Comparison of ENCODE assay signal across 9 cellular contexts in genomic region chr13:30429721-30430694, GRCh38. TPM values are rescaled to one million over a fixed set of nuclear protein-coding genes. Genes with fewer than 3 reads are reported as not detected.
A peak's percentile ranks its signal among the peaks of the same experiment; 100 is the strongest.
DNase-seq lines count a peak whose midpoint lies in the region; ATAC-seq and TF ChIP-seq lines count a peak whose summit lies in the region.
"Had no signal": no experiment of that assay in that cellular context is flagged by ENCODE, and none has a peak within 500 bp of the region (broad histone marks: within the 10 kb centered on the region; RNA-seq: fewer than 3 reads in every experiment).

No MANE protein-coding gene starts in this region.

- H3K27ac Mint-ChIP-seq in activated CD8-positive, alpha-beta T cell treated with anti-CD3 and anti-CD28 coated beads, Interleukin-2, amount 10 ng/mL, durations not matched to agents 7 days and 5 days = no peak overlapping the region

- peak; percentile 55 for ATAC-seq in GM19035 (IDR thresholded peaks at IDR 0.05; ENCODE audit: unreplicated experiment)
- ATAC-seq in HG03442 (IDR thresholded peaks at IDR 0.05; ENCODE audit: unreplicated experiment) = peak; percentile 81
- peak; percentile 62 for ATAC-seq in activated CD8-positive, alpha-beta T cell treated with anti-CD3 and anti-CD28 coated beads, Interleukin-2, amount 10 ng/mL, durations not matched to agents 7 days and 5 days

- TF ChIP-seq CTCF in BJ (IDR thresholded peaks at IDR 0.05; ENCODE audit: insufficient read depth, low read depth, low read length) = no peak

- no peaks in the 10 kb centered on the region for H3K9me3 Mint-ChIP-seq in activated CD8-positive, alpha-beta T cell treated with anti-CD3 and anti-CD28 coated beads, Interleukin-2, amount 10 ng/mL, durations not matched to agents 7 days and 5 days (ENCODE audit: insufficient read depth)

- no peak overlapping the region for H3K4me3 Mint-ChIP-seq in activated CD8-positive, alpha-beta T cell treated with anti-CD3 and anti-CD28 coated beads, Interleukin-2, amount 10 ng/mL, durations not matched to agents 7 days and 5 days

- no peaks in the 10 kb centered on the region for H3K36me3 ChIP-seq in BJ (ENCODE audit: control insufficient read depth, insufficient read depth, low read length)
- H3K36me3 ChIP-seq: heart left ventricle had no signal

- CTCF ChIA-PET in BJ (lab: Yijun Ruan, JAX) (interaction anchor here (1.9 kb wide), 2 partner anchors 35 to 298 kb away, joined by 5 read pairs; no protein-coding TSS in a partner anchor), HEK293T (lab: Yijun Ruan, JAX) (no interaction called here)
- CTCF ChIA-PET in activated CD8-positive, alpha-beta T cell treated with anti-CD3 and anti-CD28 coated beads, Interleukin-2, amount 10 ng/mL, durations not matched to agents 7 days and 5 days (lab: Charles Lee) = interaction anchor here (0.7 to 3.0 kb wide), 4 partner anchors 56 to 315 kb away, joined by 3 to 10 read pairs (median 4); no protein-coding TSS in a partner anchor

- POLR2A ChIA-PET in BJ (lab: Charles Lee) = interaction anchor here (0.7 kb wide), 1 partner anchor 11 kb away, joined by 4 read pairs; no protein-coding TSS in a partner anchor
- POLR2A ChIA-PET in activated CD8-positive, alpha-beta T cell treated with anti-CD3 and anti-CD28 coated beads, Interleukin-2, amount 10 ng/mL, durations not matched to agents 7 days and 5 days (lab: Charles Lee) = interaction anchor here (0.7 kb wide), 1 partner anchor 34 kb away, joined by 4 read pairs; no protein-coding TSS in a partner anchor
- POLR2A ChIA-PET in HEK293T (lab: Yijun Ruan, JAX) = interaction anchor here (0.9 to 1.0 kb wide), 2 partner anchors 22 to 317 kb away, joined by 3 read pairs; no protein-coding TSS in a partner anchor

- H3K36me3 Mint-ChIP-seq in activated CD8-positive, alpha-beta T cell treated with anti-CD3 and anti-CD28 coated beads, Interleukin-2, amount 10 ng/mL, durations not matched to agents 7 days and 5 days (ENCODE audit: low read depth) = no peaks in the 10 kb centered on the region

- no peaks in the 10 kb centered on the region for H3K27me3 ChIP-seq in BJ (ENCODE audit: control insufficient read depth, insufficient read depth, low read length)
- H3K27me3 ChIP-seq: heart left ventricle had no signal

- no peaks in the 10 kb centered on the region for H3K27me3 Mint-ChIP-seq in activated CD8-positive, alpha-beta T cell treated with anti-CD3 and anti-CD28 coated beads, Interleukin-2, amount 10 ng/mL, durations not matched to agents 7 days and 5 days (ENCODE audit: low read depth)

- H3K4me1 Mint-ChIP-seq in activated CD8-positive, alpha-beta T cell treated with anti-CD3 and anti-CD28 coated beads, Interleukin-2, amount 10 ng/mL, durations not matched to agents 7 days and 5 days (ENCODE audit: low read depth) = peaks cover 33% of the 10 kb centered on the region

- H3K4me3 ChIP-seq in BJ (ENCODE audit: low read depth, low read length) = no peak overlapping the region
- H3K4me3 ChIP-seq: heart left ventricle had no signal

- DNase-seq in BJ (ENCODE audit: low read depth) = peak; percentile 64
- DNase-seq in activated CD8-positive, alpha-beta T cell treated with anti-CD3 and anti-CD28 coated beads, Interleukin-2, amount 10 ng/mL, durations not matched to agents 7 days and 5 days = no peak
- DNase-seq in kidney glomerular epithelial cell (lab: John Stamatoyannopoulos, UW) = peak; percentile 85
- DNase-seq in NCI-H1436 treated with DMSO at 0.1 percent for 48 hours (lab: John Stamatoyannopoulos, UW) = no peak
- no peak for DNase-seq in HuH-7 (ENCODE audit: low spot score)
- DNase-seq in HEK293T (ENCODE audit: extremely low spot score) = no peak
- DNase-seq: heart left ventricle had no signal

TF ChIP-seq in HEK293T, 16 proteins besides CTCF, POLR2A, EP300 and RAD21:
- TF ChIP-seq LEF1 (IDR thresholded peaks at IDR 0.05; ENCODE audit: borderline replicate concordance) (no peak), HDGF (IDR thresholded peaks at IDR 0.05; ENCODE audit: borderline replicate concordance) (no peak), ARNT (IDR thresholded peaks at IDR 0.05) (no peak), FOXK2 (IDR thresholded peaks at IDR 0.05) (no peak), SUZ12 (IDR thresholded peaks at IDR 0.05) (no peak), CTBP1 (IDR thresholded peaks at IDR 0.05; ENCODE audit: borderline replicate concordance) (no peak), BHLHE40 (IDR thresholded peaks at IDR 0.05; ENCODE audit: borderline replicate concordance) (no peak), ELF4 (IDR thresholded peaks at IDR 0.05) (no peak), TARDBP (IDR thresholded peaks at IDR 0.05) (no peak), NFRKB (IDR thresholded peaks at IDR 0.05) (no peak), L3MBTL2 (conservative IDR thresholded peaks at IDR 0.05) (no peak), ZNF384 (IDR thresholded peaks at IDR 0.05) (no peak), SP1 (IDR thresholded peaks at IDR 0.05) (no peak), FOXA1 (IDR thresholded peaks at IDR 0.05) (no peak), FOXM1 (IDR thresholded peaks at IDR 0.05; ENCODE audit: borderline replicate concordance) (no peak)
- TF ChIP-seq, protein P1, sequence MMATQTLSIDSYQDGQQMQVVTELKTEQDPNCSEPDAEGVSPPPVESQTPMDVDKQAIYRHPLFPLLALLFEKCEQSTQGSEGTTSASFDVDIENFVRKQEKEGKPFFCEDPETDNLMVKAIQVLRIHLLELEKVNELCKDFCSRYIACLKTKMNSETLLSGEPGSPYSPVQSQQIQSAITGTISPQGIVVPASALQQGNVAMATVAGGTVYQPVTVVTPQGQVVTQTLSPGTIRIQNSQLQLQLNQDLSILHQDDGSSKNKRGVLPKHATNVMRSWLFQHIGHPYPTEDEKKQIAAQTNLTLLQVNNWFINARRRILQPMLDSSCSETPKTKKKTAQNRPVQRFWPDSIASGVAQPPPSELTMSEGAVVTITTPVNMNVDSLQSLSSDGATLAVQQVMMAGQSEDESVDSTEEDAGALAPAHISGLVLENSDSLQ (IDR thresholded peaks at IDR 0.05) = no peak

RNA-seq across cellular contexts. Expression of gene UBE2L5, which starts 7.7 kb away (rescaled TPM):
- polyA plus RNA-seq in BJ (2011; rRNA removed) = 0.31 TPM in 1 of 2 replicates, not detected in the other
- not detected in 2 replicates for polyA minus RNA-seq in BJ (2011; rRNA and poly(A)+ RNA removed)
- not detected for total RNA-seq in activated CD8-positive, alpha-beta T cell treated with anti-CD3 and anti-CD28 coated beads, Interleukin-2, amount 10 ng/mL, durations not matched to agents 7 days and 5 days
- polyA plus RNA-seq: heart left ventricle had no signal

RNA-seq across cellular contexts. Expression of gene HMGB1, which starts 35.7 kb away (rescaled TPM):
- 93.4 and 171 TPM in 2 replicates for polyA plus RNA-seq in BJ (2011; rRNA removed)
- 15.1 and 20.3 TPM in 2 replicates for polyA minus RNA-seq in BJ (2011; rRNA and poly(A)+ RNA removed)
- 100 to 1,000 TPM; 650 to 662 TPM for total RNA-seq in activated CD8-positive, alpha-beta T cell treated with anti-CD3 and anti-CD28 coated beads, Interleukin-2, amount 10 ng/mL, durations not matched to agents 7 days and 5 days

Comparison
In these comparisons a context has a peak if more than half of its experiments do, and no peak if none do; other contexts are left out.
1. DNase-seq: peak in BJ (single experiment) and kidney glomerular epithelial cell (single experiment); none in activated CD8-positive, alpha-beta T cell treated with anti-CD3 and anti-CD28 coated beads, Interleukin-2, amount 10 ng/mL, durations not matched to agents 7 days and 5 days (single experiment), NCI-H1436 treated with DMSO at 0.1 percent for 48 hours (single experiment), HuH-7 (single experiment) and HEK293T (single experiment).
2. Peak in every context shown above with its lines, with median percentiles within 50 percentile points of each other: ATAC-seq.